16 cellular contexts compared by ENCODE assay signal in genomic region chr10:2897619-2898508, GRCh38.
DNase-seq lines count a peak whose midpoint lies in the region; ATAC-seq and TF ChIP-seq lines count a peak whose summit lies in the region.
"Had no signal": no experiment of that assay in that cellular context is flagged by ENCODE, and none has a peak within 500 bp of the region (broad histone marks: within the 10 kb centered on the region; RNA-seq: fewer than 3 reads in every experiment).

No MANE protein-coding gene starts in this region.

- TF ChIP-seq CTCF in RWPE2 (IDR thresholded peaks at IDR 0.05; ENCODE audit: poor library complexity, severe bottlenecking) (no peak), uterus (IDR thresholded peaks at IDR 0.05) (no peak)

- no peak for TF ChIP-seq POLR2A in uterus (IDR thresholded peaks at IDR 0.05)

- H3K27me3 ChIP-seq in RWPE2 (ENCODE audit: insufficient read depth, poor library complexity, severe bottlenecking), result no peaks in the 10 kb centered on the region
- H3K27me3 ChIP-seq in uterus, result no peaks in the 10 kb centered on the region

- H3K4me1 ChIP-seq in RWPE2 (ENCODE audit: insufficient read depth, poor library complexity, severe bottlenecking) (no peaks in the 10 kb centered on the region), uterus (no peaks in the 10 kb centered on the region)

- H3K4me3 ChIP-seq in RWPE2 (ENCODE audit: severe bottlenecking) (no peak overlapping the region), uterus (no peak overlapping the region)
- H3K4me3 ChIP-seq: dorsolateral prefrontal cortex, skin epidermis had no signal

- intact Hi-C loops in uterus (cut with DNase I; ENCODE audit: low total_unique reads), result no loop called here

- ATAC-seq in RWPE2 (ENCODE audit: low read depth), result peak; percentile 36; the same call in 1 of the 3 replicates
- no peak for ATAC-seq in GM18511 (IDR thresholded peaks at IDR 0.05; ENCODE audit: unreplicated experiment)

- DNase-seq in activated CD4-positive, alpha-beta T cell treated with anti-CD3 and anti-CD28 coated beads, Interleukin-2, amount 50 U/mL, for 48 hours, result peak; percentile 4 to 12
- DNase-seq in activated CD4-positive, alpha-beta T cell treated with anti-CD3 and anti-CD28 coated beads for 4 hours, result no peak
- peak; percentile 79 for DNase-seq in Daoy (ENCODE audit: low read depth)
- no peak for DNase-seq in RWPE2 (ENCODE audit: low spot score)
- peak; percentile 53 for DNase-seq in islet precursor cell
- DNase-seq in uterus, result no peak
- no peak for DNase-seq in DMS 273 treated with DMSO at 0.1 percent for 48 hours (lab: John Stamatoyannopoulos, UW)
- DNase-seq: activated effector memory CD4-positive, alpha-beta T cell treated with Interleukin-2 at 50 U/mL for 16 hours; Calu3; dorsolateral prefrontal cortex; hippocampal formation; NCI-H2029 treated with DMSO at 0.1 percent for 48 hours; occipital lobe; SW 1271 had no signal

- H3K36me3 ChIP-seq in RWPE2 (ENCODE audit: low read depth), result no peaks in the 10 kb centered on the region
- no peaks in the 10 kb centered on the region for H3K36me3 ChIP-seq in uterus

- no peaks in the 10 kb centered on the region for H3K9me3 ChIP-seq in RWPE2 (ENCODE audit: severe bottlenecking)
- H3K9me3 ChIP-seq in uterus, result no peaks in the 10 kb centered on the region

- H3K27ac ChIP-seq in RWPE2 (ENCODE audit: poor library complexity, severe bottlenecking), result no peak overlapping the region
- H3K27ac ChIP-seq in uterus, result no peak overlapping the region
- H3K27ac ChIP-seq: dorsolateral prefrontal cortex, skin epidermis had no signal

Comparison
In these comparisons a context has a peak if more than half of its experiments do, and no peak if none do; other contexts are left out.
1. DNase-seq: peak in activated CD4-positive, alpha-beta T cell treated with anti-CD3 and anti-CD28 coated beads, Interleukin-2, amount 50 U/mL, for 48 hours (2 of 2), Daoy (single experiment) and islet precursor cell (single experiment); none in activated CD4-positive, alpha-beta T cell treated with anti-CD3 and anti-CD28 coated beads for 4 hours (0 of 2), RWPE2 (single experiment), uterus (0 of 2) and DMS 273 treated with DMSO at 0.1 percent for 48 hours (single experiment).